Comparison of ENCODE assay signal across 11 cellular contexts in genomic region chr12:12804432-12804886, GRCh38. TPM values are rescaled to one million over a fixed set of nuclear protein-coding genes. Genes with fewer than 3 reads are reported as not detected.
DNase-seq lines count a peak whose midpoint lies in the region; ATAC-seq lines count a peak whose summit lies in the region.
"Had no signal": no experiment of that assay in that cellular context is flagged by ENCODE, and none has a peak within 500 bp of the region (broad histone marks: within the 10 kb centered on the region; RNA-seq: fewer than 3 reads in every experiment).

No MANE protein-coding gene starts in this region.

- DNase-seq in DMS153 (lab: John Stamatoyannopoulos, UW) (peak; percentile 15), DMS153 treated with DMSO at 0.1 percent for 48 hours (lab: John Stamatoyannopoulos, UW; ENCODE audit: unreplicated experiment) (no peak), RPMI7951 (ENCODE audit: low read depth) (peak; percentile 73), NCI-H2107 treated with DMSO at 0.1 percent for 48 hours (lab: John Stamatoyannopoulos, UW; ENCODE audit: unreplicated experiment) (no peak)
- no peak for DNase-seq in stimulated activated CD4-positive, alpha-beta T cell treated with anti-CD3 and anti-CD28 coated beads, Interleukin-15, amount 100 ng/mL, for 24 hours
- DNase-seq: activated naive CD4-positive, alpha-beta T cell; spleen; tibial artery had no signal

- peak overlapping the region; percentile 42 for H3K4me3 ChIP-seq in skeletal muscle satellite cell (ENCODE audit: low read length)
- H3K4me3 ChIP-seq: spleen, tibial artery had no signal

- H3K9ac ChIP-seq in skeletal muscle satellite cell (ENCODE audit: low read depth, low read length), result peak overlapping the region; percentile 70

- peak; percentile 84 for ATAC-seq in esophagus mucosa
- ATAC-seq in HG03469 (IDR thresholded peaks at IDR 0.05; ENCODE audit: unreplicated experiment), result no peak

- peak overlapping the region; percentile 78 for H3K4me2 ChIP-seq in skeletal muscle satellite cell (ENCODE audit: low read length)

- H3K36me3 ChIP-seq in skeletal muscle satellite cell (ENCODE audit: insufficient read depth, low read length), result no peaks in the 10 kb centered on the region
- H3K36me3 ChIP-seq: spleen, tibial artery had no signal

- peaks cover 40% of the 10 kb centered on the region for H3K4me1 ChIP-seq in skeletal muscle satellite cell (ENCODE audit: control insufficient read depth, insufficient read depth, low read length)

- no peaks in the 10 kb centered on the region for H3K27me3 ChIP-seq in skeletal muscle satellite cell (ENCODE audit: control insufficient read depth, insufficient read depth, low read length)
- H3K27me3 ChIP-seq: spleen, tibial artery had no signal

- H3K9me3 ChIP-seq in skeletal muscle satellite cell (replicated peaks; ENCODE audit: low read length), result no peaks in the 10 kb centered on the region
- H3K9me3 ChIP-seq: spleen, tibial artery had no signal

RNA-seq across cellular contexts. Expression of gene DDX47, which starts 8.7 kb away (rescaled TPM):
- total RNA-seq in RPMI7951 (2014; rRNA removed; shearing (Covaris generic)), result 75.4 and 86.6 TPM in 2 replicates
- 36.5 TPM for total RNA-seq in esophagus mucosa
- total RNA-seq in skeletal muscle satellite cell (2012; rRNA removed), result 72.8 and 86.7 TPM in 2 replicates

RNA-seq across cellular contexts. Expression of gene APOLD1, which starts 19.0 kb away (rescaled TPM):
- total RNA-seq in RPMI7951 (2014; rRNA removed; shearing (Covaris generic)), result 12.6 and 12.7 TPM in 2 replicates
- 3.1 TPM for total RNA-seq in esophagus mucosa
- total RNA-seq in skeletal muscle satellite cell (2012; rRNA removed), result 3.3 and 3.8 TPM in 2 replicates

Comparison
In these comparisons a context has a peak if more than half of its experiments do, and no peak if none do; other contexts are left out.
1. DNase-seq: peak in DMS153 (single experiment) and RPMI7951 (single experiment); none in DMS153 treated with DMSO at 0.1 percent for 48 hours (single experiment), NCI-H2107 treated with DMSO at 0.1 percent for 48 hours (single experiment) and stimulated activated CD4-positive, alpha-beta T cell treated with anti-CD3 and anti-CD28 coated beads, Interleukin-15, amount 100 ng/mL, for 24 hours (single experiment).